18 cellular contexts compared by ENCODE assay signal in the genomic region with DNA sequence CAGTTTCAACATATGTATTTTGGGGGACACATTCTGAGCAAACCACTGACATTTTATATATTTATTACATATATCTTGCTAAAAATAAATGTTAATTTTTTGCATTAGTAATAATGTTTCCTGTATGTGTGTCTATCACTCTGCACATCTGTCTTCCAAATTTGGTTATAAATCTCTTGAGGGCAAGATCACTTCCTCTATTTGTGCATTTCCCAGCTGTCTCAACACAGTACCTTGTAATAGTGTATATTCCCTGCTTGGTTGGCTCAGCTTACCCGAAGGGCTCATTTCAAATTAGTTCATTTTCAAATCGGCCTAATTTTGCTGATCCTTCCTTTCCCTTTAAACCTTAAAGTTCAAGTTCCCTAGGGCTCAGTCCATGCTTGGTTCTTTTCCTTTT.
"Had no signal": no experiment of that assay in that cellular context is flagged by ENCODE, and none has a peak within 500 bp of the region (broad histone marks: within the 10 kb centered on the region; RNA-seq: fewer than 3 reads in every experiment).

No MANE protein-coding gene starts in this region.

- FAIRE-seq: frontal cortex had no signal

- H3K4me3 ChIP-seq: body of pancreas, coronary artery, mucosa of descending colon, neural progenitor cell, stomach had no signal

- H3K9me3 ChIP-seq: body of pancreas, mucosa of descending colon, stomach had no signal

- H3K9ac ChIP-seq: neural progenitor cell had no signal

- H3K4me2 ChIP-seq: neural progenitor cell had no signal

- H3K27me3 ChIP-seq: body of pancreas, neural progenitor cell, stomach had no signal

- ATAC-seq: activated CD8-positive, alpha-beta memory T cell treated with anti-CD3 and anti-CD28 coated beads, Interleukin-2, amount 10 ng/mL, durations not matched to agents 7 days and 5 days; body of pancreas; left ventricle myocardium superior; mucosa of descending colon; naive thymus-derived CD4-positive, alpha-beta T cell; right cardiac atrium had no signal

- H3K4me1 ChIP-seq: body of pancreas, neural progenitor cell, stomach had no signal

- DNase-seq: activated CD4-positive, alpha-beta memory T cell treated with anti-CD3 and anti-CD28 coated beads, Interleukin-2, amount 10 ng/mL, durations not matched to agents 7 days and 5 days; activated CD4-positive, alpha-beta T cell treated with anti-CD3 and anti-CD28 coated beads for 4 hours; activated CD8-positive, alpha-beta memory T cell treated with anti-CD3 and anti-CD28 coated beads, Interleukin-2, amount 10 ng/mL, durations not matched to agents 7 days and 5 days; activated naive CD4-positive, alpha-beta T cell treated with Interleukin-2 at 50 U/mL for 16 hours; activated naive CD8-positive, alpha-beta T cell treated with anti-CD3 and anti-CD28 coated beads, Interleukin-2, amount 10 ng/mL, durations not matched to agents 7 days and 5 days; body of pancreas; head of caudate nucleus; left ventricle myocardium superior; mesenchymal stem cell; mucosa of descending colon; naive thymus-derived CD4-positive, alpha-beta T cell; right cardiac atrium; stimulated activated CD4-positive, alpha-beta T cell treated with anti-CD3 and anti-CD28 coated beads, Interleukin-2, amount 100 ng/mL, for 24 hours; stomach; T-helper 2 cell had no signal

- H3K27ac ChIP-seq: body of pancreas, coronary artery, neural progenitor cell, stomach had no signal

- H2AFZ ChIP-seq: neural progenitor cell had no signal

- H3K36me3 ChIP-seq: neural progenitor cell, stomach had no signal
